14 cellular contexts compared by ENCODE assay signal in genomic region chr15:23074684-23075083, GRCh38. TPM values are rescaled to one million over a fixed set of nuclear protein-coding genes. Genes with fewer than 3 reads are reported as not detected.
DNase-seq lines count a peak whose midpoint lies in the region; ATAC-seq and TF ChIP-seq lines count a peak whose summit lies in the region.
"Had no signal": no experiment of that assay in that cellular context is flagged by ENCODE, and none has a peak within 500 bp of the region (broad histone marks: within the 10 kb centered on the region; RNA-seq: fewer than 3 reads in every experiment).

No MANE protein-coding gene starts in this region.

- H3K79me2 ChIP-seq in KMS-11 (ENCODE audit: insufficient read depth, low read depth) (no peaks in the 10 kb centered on the region), smooth muscle cell (ENCODE audit: low read depth) (no peaks in the 10 kb centered on the region)

- TF ChIP-seq CTCF in KMS-11 (conservative IDR thresholded peaks at IDR 0.05; ENCODE audit: low read depth, low read length) (no peak), fibroblast of the aortic adventitia (IDR thresholded peaks at IDR 0.05; ENCODE audit: insufficient read depth, low read length) (no peak), smooth muscle cell (IDR thresholded peaks at IDR 0.05; ENCODE audit: borderline replicate concordance, insufficient read depth, poor library complexity, severe bottlenecking) (no peak)

- no peak for ATAC-seq in HG03196 (IDR thresholded peaks at IDR 0.05; ENCODE audit: unreplicated experiment)
- no peak for ATAC-seq in HG02759 (IDR thresholded peaks at IDR 0.05; ENCODE audit: unreplicated experiment)

- H3K9me3 ChIP-seq in smooth muscle cell (replicated peaks; ENCODE audit: low read depth) = no peaks in the 10 kb centered on the region

- H3K4me3 ChIP-seq in KMS-11 (IDR thresholded peaks at IDR 0.05; ENCODE audit: insufficient read depth, low read depth, low read length) (no peak overlapping the region), fibroblast of the aortic adventitia (ENCODE audit: low read depth, low read length) (no peak overlapping the region), smooth muscle cell (no peak overlapping the region)

- H3K4me1 ChIP-seq in KMS-11 (ENCODE audit: low read depth, poor library complexity, severe bottlenecking) (peaks cover 17% of the 10 kb centered on the region), smooth muscle cell (ENCODE audit: low read depth) (no peaks in the 10 kb centered on the region)
- H3K4me1 ChIP-seq: foreskin keratinocyte had no signal

- 82% methylated on average over 1 of the region's 1 CpG for WGBS in smooth muscle cell (ENCODE audit: low lambda C conversion rate)

- H2AFZ ChIP-seq in KMS-11 (ENCODE audit: low read depth) = no peak overlapping the region
- H2AFZ ChIP-seq in smooth muscle cell (ENCODE audit: low read depth) = no peak overlapping the region

- no peak overlapping the region for H3K27ac ChIP-seq in KMS-11
- no peak overlapping the region for H3K27ac ChIP-seq in smooth muscle cell (ENCODE audit: low read depth)
- H3K27ac ChIP-seq: foreskin keratinocyte had no signal

- H4K20me1 ChIP-seq in KMS-11 (ENCODE audit: insufficient read depth) (no peaks in the 10 kb centered on the region), smooth muscle cell (ENCODE audit: low read depth) (no peaks in the 10 kb centered on the region)

- H3K36me3 ChIP-seq in KMS-11 (ENCODE audit: insufficient read depth) (no peaks in the 10 kb centered on the region), smooth muscle cell (ENCODE audit: low read depth) (no peaks in the 10 kb centered on the region)

- H3K4me2 ChIP-seq in KMS-11 (peak overlapping the region; percentile 57; the same call in 1 of the 2 replicates), smooth muscle cell (no peak overlapping the region)

- no peaks in the 10 kb centered on the region for H3K27me3 ChIP-seq in KMS-11 (ENCODE audit: insufficient read depth, low read depth)
- H3K27me3 ChIP-seq in smooth muscle cell (ENCODE audit: low read depth) = no peaks in the 10 kb centered on the region
- H3K27me3 ChIP-seq: foreskin keratinocyte had no signal

- H3K9ac ChIP-seq in KMS-11 (no peak overlapping the region), smooth muscle cell (ENCODE audit: low read depth) (no peak overlapping the region)

- H3F3A ChIP-seq in smooth muscle cell (ENCODE audit: low read depth) = no peaks in the 10 kb centered on the region

- DNase-seq in DMS79 treated with DMSO at 0.1 percent for 48 hours (lab: John Stamatoyannopoulos, UW) = peak; percentile 76
- DNase-seq in RPMI8226 = peak; percentile 65
- peak; percentile 3 for DNase-seq in fibroblast of the aortic adventitia (ENCODE audit: low read depth)
- no peak for DNase-seq in smooth muscle cell (lab: John Stamatoyannopoulos, UW; ENCODE audit: unreplicated experiment)
- DNase-seq in T1000 (lab: John Stamatoyannopoulos, UW) = no peak
- DNase-seq: activated CD4-positive, CD25-positive, alpha-beta regulatory T cell treated with anti-CD3 and anti-CD28 coated beads, Interleukin-2, amount 50 U/mL, for 72 hours; activated effector memory CD4-positive, alpha-beta T cell treated with anti-CD3 and anti-CD28 coated beads, Interleukin-2, amount 50 U/mL, for 16 hours; foreskin keratinocyte; IMR-90; NCI-H1417 treated with DMSO at 0.1 percent for 48 hours; stimulated activated CD4-positive, alpha-beta T cell treated with anti-CD3 and anti-CD28 coated beads, Interleukin-4, amount 100 ng/mL, for 1 hour had no signal

RNA-seq across cellular contexts. Expression of gene TUBGCP5, which starts 35.3 kb away (rescaled TPM):
- total RNA-seq in fibroblast of the aortic adventitia (ENCODE audit: low replicate concordance) (17.3 and 37.5 TPM in 2 replicates), smooth muscle cell (13.9 and 17.2 TPM in 2 replicates)
- 7.9 and 8.8 TPM in 2 replicates for polyA plus RNA-seq in smooth muscle cell

Comparison
In these comparisons a context has a peak if more than half of its experiments do, and no peak if none do; other contexts are left out.
1. DNase-seq: peak in DMS79 treated with DMSO at 0.1 percent for 48 hours (single experiment), RPMI8226 (single experiment) and fibroblast of the aortic adventitia (single experiment); none in smooth muscle cell (single experiment) and T1000 (single experiment).